ENCODE assay signal across 12 cellular contexts in genomic region chr4:188387134-188387791, GRCh38.
DNase-seq lines count a peak whose midpoint lies in the region; ATAC-seq and TF ChIP-seq lines count a peak whose summit lies in the region.
"Had no signal": no experiment of that assay in that cellular context is flagged by ENCODE, and none has a peak within 500 bp of the region (broad histone marks: within the 10 kb centered on the region; RNA-seq: fewer than 3 reads in every experiment).

No MANE protein-coding gene starts in this region.

- no peak overlapping the region for H3K4me3 ChIP-seq in HCT116 (replicated peaks in 1 of 2; ENCODE audit: low read depth in 1 of 2, low read length in 2 of 2)

- POLR2A ChIA-PET in HCT116 (lab: Charles Lee) = no interaction called here

- H3K36me3 ChIP-seq in HCT116 (ENCODE audit: control insufficient read depth in 1 of 2, insufficient read depth in 2 of 2, low read length in 2 of 2) = no peaks in the 10 kb centered on the region

- ATAC-seq in HCT116 = no peak; the same call in 1 of the 2 replicates

- no peaks in the 10 kb centered on the region for H4K20me1 ChIP-seq in HCT116 (ENCODE audit: insufficient read depth)

- no peak for DNase-seq in HCT116 (ENCODE audit: low read depth, low spot score)
- peak; percentile 86 for DNase-seq in astrocyte of the hippocampus (ENCODE audit: low read depth, low spot score)
- DNase-seq in glomerular visceral epithelial cell (ENCODE audit: extremely low spot score) = peak; percentile 57
- DNase-seq in renal cortical epithelial cell (ENCODE audit: low read depth) = peak; percentile 84
- no peak for DNase-seq in pons (ENCODE audit: low spot score)
- no peak for DNase-seq in AG08396 (ENCODE audit: low spot score)
- DNase-seq in COR-L47 (lab: John Stamatoyannopoulos, UW) = no peak
- DNase-seq in NCI-H526 treated with DMSO at 0.1 percent for 48 hours (lab: John Stamatoyannopoulos, UW) = no peak
- DNase-seq: activated CD4-positive, alpha-beta T cell treated with anti-CD3 and anti-CD28 coated beads for 48 hours; CD8-positive, alpha-beta memory T cell; central memory CD4-positive, alpha-beta T cell; Karpas-422 had no signal

- RAD21 ChIA-PET in HCT116 (lab: Charles Lee; ENCODE audit: low non-redundant PET in 1 of 2, low total read pairs in 2 of 2, uncharacterized antibody in 2 of 2, unreplicated experiment in 2 of 2) = no interaction called here

- H3K27me3 ChIP-seq in HCT116 (ENCODE audit: insufficient read depth, low read length) = no peaks in the 10 kb centered on the region

- CTCF ChIA-PET in HCT116 (lab: Charles Lee) = no interaction called here

- H3K4me1 ChIP-seq in HCT116 (ENCODE audit: control insufficient read depth in 1 of 2, insufficient read depth in 2 of 2, low read length in 2 of 2) = peaks cover 2 to 6% of the 10 kb centered on the region in 2 experiments; a peak in 2 of 4 replicates

- no peak for TF ChIP-seq POLR2A in HCT116 (IDR thresholded peaks at IDR 0.05; ENCODE audit: borderline replicate concordance, extremely low read depth, insufficient read depth, insufficient read length)

- TF ChIP-seq CTCF in HCT116 (IDR thresholded peaks at IDR 0.05 in 2 of 3, conservative IDR thresholded peaks at IDR 0.05 in 1 of 3; ENCODE audit: borderline replicate concordance in 1 of 3, insufficient read depth in 1 of 3, low read depth in 2 of 3, low read length in 2 of 3) = no peak

- 0 out of 2 replicates have a peak overlapping the region, but pooled peaks have one; percentile 2 for H3K4me2 ChIP-seq in HCT116 (ENCODE audit: low read length)

- H3K9ac ChIP-seq in HCT116 (ENCODE audit: low read length) = no peak overlapping the region

- no TSS peak for BruUV-seq in HCT116 (replicated peaks; lab: Mats Ljungman, UMichigan)

- H2AFZ ChIP-seq in HCT116 (ENCODE audit: low read depth, low read length, poor library complexity, severe bottlenecking) = no peak overlapping the region

- H3K9me2 ChIP-seq in HCT116 (ENCODE audit: insufficient read depth) = no peaks in the 10 kb centered on the region

- no peak for TF ChIP-seq RAD21 in HCT116 (IDR thresholded peaks at IDR 0.05; ENCODE audit: low read depth)

- H3K9me3 ChIP-seq in HCT116 (ENCODE audit: control insufficient read depth in 1 of 2, insufficient read depth in 1 of 2, low read depth in 1 of 2, low read length in 2 of 2) = no peaks in the 10 kb centered on the region

- H3K79me2 ChIP-seq in HCT116 (ENCODE audit: insufficient read depth, low read length) = no peaks in the 10 kb centered on the region

- H3K27ac ChIP-seq in HCT116 (ENCODE audit: low read depth, low read length) = no peak overlapping the region

- intact Hi-C loops in HCT116 (cut with micrococcal nuclease) = loop anchor here (5.0 kb wide), 1 partner anchor 395 kb away; no protein-coding TSS in a partner anchor

TF ChIP-seq in HCT116, 20 proteins besides CTCF, POLR2A, EP300 and RAD21:
- TF ChIP-seq SIN3A (IDR thresholded peaks at IDR 0.05; ENCODE audit: low read depth) (no peak), JUND (IDR thresholded peaks at IDR 0.05) (no peak), ATF3 (IDR thresholded peaks at IDR 0.05) (no peak)

Comparison
In these comparisons a context has a peak if more than half of its experiments do, and no peak if none do; other contexts are left out.
1. DNase-seq: peak in astrocyte of the hippocampus (single experiment), glomerular visceral epithelial cell (single experiment) and renal cortical epithelial cell (single experiment); none in HCT116 (single experiment), pons (single experiment), AG08396 (single experiment), COR-L47 (single experiment) and NCI-H526 treated with DMSO at 0.1 percent for 48 hours (single experiment).